In genomic region chr12:109880938-109881337, GRCh38 we compare ENCODE assay signal across 8 cellular contexts. TPM values are rescaled to one million over a fixed set of nuclear protein-coding genes. Genes with fewer than 3 reads are reported as not detected.
DNase-seq lines count a peak whose midpoint lies in the region; ATAC-seq, FAIRE-seq and TF ChIP-seq lines count a peak whose summit lies in the region.

No MANE protein-coding gene starts in this region.

- 1% methylated on average over 9 of the region's 9 CpGs for WGBS in K562 (ENCODE audit: insufficient coverage, low coverage, missing lambda C conversion rate)

- no peak overlapping the region for H3K27ac ChIP-seq in cardiac muscle cell
- H3K27ac ChIP-seq in K562 (ENCODE audit: extremely low read depth, low read depth, low read length), result no peak overlapping the region
- H3K27ac ChIP-seq in lower lobe of right lung, result peak overlapping the region; percentile 89
- H3K27ac ChIP-seq in uterus, result peak overlapping the region in 1 of 2 donors; percentile 72

- CTCF ChIA-PET in K562 (lab: Yijun Ruan, JAX; ENCODE audit: low intra/inter-chr PET ratio) (interaction anchor here (0.7 to 2.5 kb wide), 3 partner anchors 22 to 76 kb away, joined by 5 to 16 read pairs (median 11); no protein-coding TSS in a partner anchor), GM10248 (lab: Yijun Ruan, JAX) (interaction anchor here (1.0 to 4.4 kb wide), 4 partner anchors 12 to 76 kb away, joined by 3 to 26 read pairs (median 6); no protein-coding TSS in a partner anchor)

- no peaks in the 10 kb centered on the region for H3K9me1 ChIP-seq in K562 (ENCODE audit: control insufficient read depth, insufficient read depth, low read length)

- peaks cover 3% of the 10 kb centered on the region for H3K27me3 ChIP-seq in cardiac muscle cell
- H3K27me3 ChIP-seq in K562 (ENCODE audit: control insufficient read depth in 2 of 2, insufficient read depth in 2 of 2, low read length in 2 of 2), result peaks cover 31 to 38% of the 10 kb centered on the region in 2 experiments
- H3K27me3 ChIP-seq in lower lobe of right lung (ENCODE audit: low read depth), result no peaks in the 10 kb centered on the region
- H3K27me3 ChIP-seq in uterus, result no peaks in the 10 kb centered on the region

- peak overlapping the region; percentile 83 for H3K4me2 ChIP-seq in K562 (ENCODE audit: insufficient read depth, low read length)

- no peak for FAIRE-seq in K562 (lab: Jason Lieb, UNC)

- in situ Hi-C loops in K562 (cut with MboI), result no loop called here

- peak overlapping the region; percentile 36 to 88; a peak in 2 of 4 replicates for H3K9ac ChIP-seq in K562 (ENCODE audit: insufficient read depth in 1 of 2, low read depth in 2 of 2, low read length in 2 of 2)

- no peaks in the 10 kb centered on the region for H3K9me3 ChIP-seq in cardiac muscle cell (ENCODE audit: low read depth)
- H3K9me3 ChIP-seq in K562 (replicated peaks; ENCODE audit: control insufficient read depth, insufficient read depth, low read depth, low read length), result no peaks in the 10 kb centered on the region
- H3K9me3 ChIP-seq in lower lobe of right lung, result no peaks in the 10 kb centered on the region
- no peaks in the 10 kb centered on the region for H3K9me3 ChIP-seq in uterus

- TF ChIP-seq RAD21 in K562 (CRISPR knock-in tag; conservative IDR thresholded peaks at IDR 0.05 in 1 of 2, IDR thresholded peaks at IDR 0.05 in 1 of 2), result no peak

- no peaks in the 10 kb centered on the region for H3K36me3 ChIP-seq in cardiac muscle cell
- no peaks in the 10 kb centered on the region for H3K36me3 ChIP-seq in K562 (ENCODE audit: control insufficient read depth, insufficient read depth, low read length)
- no peaks in the 10 kb centered on the region for H3K36me3 ChIP-seq in lower lobe of right lung
- H3K36me3 ChIP-seq in uterus, result no peaks in the 10 kb centered on the region

- BruUV-seq in K562 (replicated peaks; lab: Mats Ljungman, UMichigan), result no TSS peak

- H3K4me1 ChIP-seq in cardiac muscle cell (ENCODE audit: low read depth) (peaks cover 12% of the 10 kb centered on the region), K562 (replicated peaks in 1 of 2; ENCODE audit: control insufficient read depth in 2 of 2, insufficient read depth in 2 of 2, low read length in 2 of 2) (peaks cover 5 to 18% of the 10 kb centered on the region in 2 experiments; a peak in 4 of 5 replicates), lower lobe of right lung (peaks cover 39% of the 10 kb centered on the region), uterus (peaks cover 0 to 9% of the 10 kb centered on the region in 2 donors)

- no peaks in the 10 kb centered on the region; the same call in 1 of the 2 replicates for H4K20me1 ChIP-seq in K562 (replicated peaks; ENCODE audit: control insufficient read depth, insufficient read depth, low read length)

- H2AFZ ChIP-seq in K562 (ENCODE audit: low read depth, low read length), result peak overlapping the region; percentile 88

- no peak for TF ChIP-seq EP300 in K562 (IDR thresholded peaks at IDR 0.05; ENCODE audit: low read length)

- no peaks in the 10 kb centered on the region for H3K79me2 ChIP-seq in K562 (ENCODE audit: control insufficient read depth, insufficient read depth, low read length)

- TF ChIP-seq CTCF in cardiac muscle cell (IDR thresholded peaks at IDR 0.05; ENCODE audit: low read depth, low read length), result no peak
- TF ChIP-seq CTCF in K562 (IDR thresholded peaks at IDR 0.05 in 2 of 3, conservative IDR thresholded peaks at IDR 0.05 in 1 of 3; ENCODE audit: insufficient read depth in 2 of 3, low read depth in 1 of 3, low read length in 3 of 3), result no peak
- no peak for TF ChIP-seq CTCF in lower lobe of right lung (IDR thresholded peaks at IDR 0.05)
- TF ChIP-seq CTCF in uterus (IDR thresholded peaks at IDR 0.05), result no peak
- TF ChIP-seq CTCF in GM10248 (IDR thresholded peaks at IDR 0.05; ENCODE audit: control extremely low read depth, extremely low read depth, low read depth, missing control alignments), result no peak

- ATAC-seq in left cardiac atrium (no peak), K562 (no peak; the same call in 2 of the 3 replicates), lower lobe of right lung (peak; percentile 1 to 3)

- no peak for TF ChIP-seq POLR2A in K562 (conservative IDR thresholded peaks at IDR 0.05)
- TF ChIP-seq POLR2A in uterus (IDR thresholded peaks at IDR 0.05), result no peak

- H3K4me3 ChIP-seq in cardiac muscle cell (peak overlapping the region; percentile 89), K562 (peak overlapping the region; percentile 64), lower lobe of right lung (peak overlapping the region; percentile 78), uterus (peak overlapping the region; percentile 37 to 90)

- intact Hi-C loops in left cardiac atrium (cut with DNase I), result no loop called here
- intact Hi-C loops in K562 (cut with micrococcal nuclease), result loop anchor here (1.0 kb wide), 1 partner anchor 28 kb away; no protein-coding TSS in a partner anchor
- intact Hi-C loops in lower lobe of right lung (cut with DNase I), result no loop called here
- intact Hi-C loops in uterus (cut with DNase I; ENCODE audit: low total_unique reads), result loop anchor here (10.0 kb wide), 1 partner anchor 76 kb away; no protein-coding TSS in a partner anchor

- DNase-seq in cardiac muscle cell (ENCODE audit: low read depth in 1 of 2, low spot score in 1 of 2) (peak in 1 of 2 donors; percentile 37), left cardiac atrium (no peak), K562 (ENCODE audit: extremely low read depth in 1 of 4, low spot score in 3 of 4) (no peak), lower lobe of right lung (no peak), uterus (no peak), Ammon's horn (ENCODE audit: low spot score) (no peak), NCI-H526 treated with DMSO at 0.1 percent for 48 hours (lab: John Stamatoyannopoulos, UW) (no peak), GM10248 (ENCODE audit: extremely low spot score) (no peak)

- POLR2A ChIA-PET in K562 (lab: Yijun Ruan, JAX) (no interaction called here), GM10248 (lab: Yijun Ruan, JAX) (no interaction called here)

RNA-seq across cellular contexts. Expression of gene GLTP, which starts 0.6 kb away (rescaled TPM):
- total RNA-seq in cardiac muscle cell (20.5 and 42.5 TPM in 2 replicates), left cardiac atrium (10 to 100 TPM; 22.7 to 28.5 TPM), K562 (2014; rRNA removed) (6.9 and 10.7 TPM in 2 replicates), K562 (2014; rRNA removed; fragmentation: Illumina TruSeq; extraction: Trizol) (7.2 and 7.8 TPM in 2 replicates), K562 (2015; rRNA removed; fragmentation: Illumina TruSeq; extraction: Trizol) (5.3 and 6.1 TPM in 2 replicates), K562 (2021) (6.0 and 6.6 TPM in 2 replicates), lower lobe of right lung (45.3 TPM), uterus (10 to 100 TPM in 3 of 4 donors, 1 to 10 TPM in 1; 8.7 to 53.9 (median 24.6) TPM)
- polyA plus RNA-seq in cardiac muscle cell (24.9 and 25.0 TPM in 2 replicates), K562 (2011; rRNA removed) (4.7 and 4.9 TPM in 2 replicates), K562 (2014; fragmentation: Illumina TruSeq; extraction: Trizol) (7.8 and 8.3 TPM in 2 replicates), K562 (2014; fragmentation: Nextera tagmentation; extraction: Ambion mirVana) (1 to 10 TPM; 4.4 to 5.0 TPM), K562 (2014; rRNA removed) (5.7 and 6.1 TPM in 2 replicates)
- 2.4 and 3.1 TPM in 2 replicates for total RNA-seq in K562 (2011; cell fraction: chromatin; rRNA removed; ENCODE audit: low replicate concordance)
- 1.8 and 2.0 TPM in 2 replicates for total RNA-seq in K562 (2011; cell fraction: nucleolus; rRNA removed)
- total RNA-seq in K562 (2011; cell fraction: nucleoplasm; rRNA removed), result 2.1 and 2.7 TPM in 2 replicates
- 3.7 and 4.8 TPM in 2 replicates for polyA plus RNA-seq in K562 (2011; cell fraction: cytosol; rRNA removed)
- polyA plus RNA-seq in K562 (2011; cell fraction: nucleus; rRNA removed), result 0.81 and 1.2 TPM in 2 replicates
- polyA plus RNA-seq in K562 (2012), result 7.0 and 9.7 TPM in 2 replicates
- polyA minus RNA-seq in K562 (2011; rRNA and poly(A)+ RNA removed), result 5.7 and 6.3 TPM in 2 replicates
- polyA minus RNA-seq in K562 (2011; cell fraction: cytosol; rRNA and poly(A)+ RNA removed), result 6.8 and 13.3 TPM in 2 replicates
- 0.67 and 1.00 TPM in 2 replicates for polyA minus RNA-seq in K562 (2011; cell fraction: nucleus; rRNA and poly(A)+ RNA removed)

RNA-seq across cellular contexts. Expression of gene TCHP, which starts 19.1 kb away (rescaled TPM):
- total RNA-seq in cardiac muscle cell (23.7 and 26.6 TPM in 2 replicates), left cardiac atrium (10 to 100 TPM; 10.9 to 11.5 TPM), K562 (2014; rRNA removed) (19.7 and 27.7 TPM in 2 replicates), K562 (2014; rRNA removed; fragmentation: Illumina TruSeq; extraction: Trizol) (12.0 and 12.8 TPM in 2 replicates), K562 (2015; rRNA removed; fragmentation: Illumina TruSeq; extraction: Trizol) (19.7 and 22.4 TPM in 2 replicates), K562 (2021) (18.7 and 20.4 TPM in 2 replicates), lower lobe of right lung (16.8 TPM), uterus (10 to 100 TPM in 3 of 4 donors, 1 to 10 TPM in 1; 5.9 to 19.0 (median 12.8) TPM)
- polyA plus RNA-seq in cardiac muscle cell (15.1 and 21.5 TPM in 2 replicates), K562 (2011; rRNA removed) (13.7 and 15.0 TPM in 2 replicates), K562 (2014; fragmentation: Illumina TruSeq; extraction: Trizol) (19.4 and 20.2 TPM in 2 replicates), K562 (2014; fragmentation: Nextera tagmentation; extraction: Ambion mirVana) (1 to 10 TPM; 3.4 to 4.7 TPM), K562 (2014; rRNA removed) (29.6 and 30.4 TPM in 2 replicates)
- 38.1 and 49.8 TPM in 2 replicates for total RNA-seq in K562 (2011; cell fraction: chromatin; rRNA removed; ENCODE audit: low replicate concordance)
- total RNA-seq in K562 (2011; cell fraction: nucleolus; rRNA removed), result 30.0 and 31.9 TPM in 2 replicates
- 33.7 and 35.5 TPM in 2 replicates for total RNA-seq in K562 (2011; cell fraction: nucleoplasm; rRNA removed)
- 10.1 and 10.3 TPM in 2 replicates for polyA plus RNA-seq in K562 (2011; cell fraction: cytosol; rRNA removed)
- polyA plus RNA-seq in K562 (2011; cell fraction: nucleus; rRNA removed), result 28.9 and 31.1 TPM in 2 replicates
- 25.7 and 29.2 TPM in 2 replicates for polyA plus RNA-seq in K562 (2012)
- polyA minus RNA-seq in K562 (2011; rRNA and poly(A)+ RNA removed), result 8.3 and 10.1 TPM in 2 replicates
- polyA minus RNA-seq in K562 (2011; cell fraction: cytosol; rRNA and poly(A)+ RNA removed), result 4.8 and 7.6 TPM in 2 replicates
- 9.8 and 13.4 TPM in 2 replicates for polyA minus RNA-seq in K562 (2011; cell fraction: nucleus; rRNA and poly(A)+ RNA removed)

RNA-seq across cellular contexts. Expression of gene TRPV4, which starts 47.7 kb away (rescaled TPM):
- 1.2 and 4.1 TPM in 2 replicates for total RNA-seq in cardiac muscle cell
- 2.4 and 6.4 TPM in 2 replicates for polyA plus RNA-seq in cardiac muscle cell
- total RNA-seq in left cardiac atrium, result 1 to 10 TPM; 1.0 to 1.2 TPM
- total RNA-seq in K562 (2011; cell fraction: chromatin; rRNA removed; ENCODE audit: low replicate concordance), result 1.1 TPM in 1 of 2 replicates, not detected in the other
- 0.39 and 0.50 TPM in 2 replicates for total RNA-seq in K562 (2011; cell fraction: nucleolus; rRNA removed)
- total RNA-seq in K562 (2011; cell fraction: nucleoplasm; rRNA removed), result not detected in 2 replicates
- not detected in 2 replicates for total RNA-seq in K562 (2014; rRNA removed)
- total RNA-seq in K562 (2014; rRNA removed; fragmentation: Illumina TruSeq; extraction: Trizol), result not detected in 2 replicates
- not detected in 2 replicates for total RNA-seq in K562 (2015; rRNA removed; fragmentation: Illumina TruSeq; extraction: Trizol)
- total RNA-seq in K562 (2021), result not detected in 2 replicates
- 0.13 and 0.47 TPM in 2 replicates for polyA plus RNA-seq in K562 (2011; rRNA removed)
- polyA plus RNA-seq in K562 (2011; cell fraction: cytosol; rRNA removed), result 0.33 and 0.47 TPM in 2 replicates
- 0.34 and 0.72 TPM in 2 replicates for polyA plus RNA-seq in K562 (2011; cell fraction: nucleus; rRNA removed)
- polyA plus RNA-seq in K562 (2012), result 0.03 TPM in 1 of 2 replicates, not detected in the other
- not detected in 2 replicates for polyA plus RNA-seq in K562 (2014; fragmentation: Illumina TruSeq; extraction: Trizol)
- polyA plus RNA-seq in K562 (2014; fragmentation: Nextera tagmentation; extraction: Ambion mirVana), result not detected
- polyA plus RNA-seq in K562 (2014; rRNA removed), result 0.03 TPM in 1 of 2 replicates, not detected in the other
- polyA minus RNA-seq in K562 (2011; rRNA and poly(A)+ RNA removed), result 0.39 TPM in 1 of 2 replicates, not detected in the other
- polyA minus RNA-seq in K562 (2011; cell fraction: cytosol; rRNA and poly(A)+ RNA removed), result not detected in 2 replicates
- polyA minus RNA-seq in K562 (2011; cell fraction: nucleus; rRNA and poly(A)+ RNA removed), result 0.40 and 1.7 TPM in 2 replicates
- 7.7 TPM for total RNA-seq in lower lobe of right lung
- total RNA-seq in uterus, result under 1 TPM in 2 of 4 donors, not detected in 2; 0.34 to 0.55 TPM

Comparison
In these comparisons a context has a peak if more than half of its experiments do, and no peak if none do; other contexts are left out.
1. ATAC-seq: peak in lower lobe of right lung (2 of 2); none in left cardiac atrium (0 of 2) and K562 (single experiment).
2. intact Hi-C loops: an anchor here in K562 (1.0 kb wide) and uterus (10.0 kb wide); none called in left cardiac atrium and lower lobe of right lung.
3. Peak in every context shown above with its lines, with median percentiles within 50 percentile points of each other: H3K4me3 ChIP-seq.